ENCODE assay signal across 9 cellular contexts in the genomic region with DNA sequence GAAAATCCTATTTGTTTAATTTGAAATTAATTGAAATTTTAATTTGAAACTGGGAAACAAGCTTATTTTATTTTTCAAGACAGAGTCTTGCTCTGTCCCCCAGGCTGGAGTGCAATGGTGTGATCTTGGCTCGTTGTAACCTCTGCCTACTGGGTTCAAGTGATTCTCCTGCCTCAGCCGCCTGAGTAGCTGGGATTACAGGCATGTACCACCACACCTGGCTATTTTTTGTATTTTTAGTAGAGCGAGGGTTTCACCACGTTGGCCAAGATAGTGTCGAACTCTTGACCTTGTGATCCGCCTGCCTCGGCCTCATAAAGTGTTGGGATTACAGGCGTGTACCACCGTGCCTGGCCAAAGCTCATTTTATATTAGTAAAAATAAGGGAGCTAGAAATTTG. TPM values are rescaled to one million over a fixed set of nuclear protein-coding genes. Genes with fewer than 3 reads are reported as not detected.
DNase-seq lines count a peak whose midpoint lies in the region; ATAC-seq, FAIRE-seq and TF ChIP-seq lines count a peak whose summit lies in the region.
"Had no signal": no experiment of that assay in that cellular context is flagged by ENCODE, and none has a peak within 500 bp of the region (broad histone marks: within the 10 kb centered on the region; RNA-seq: fewer than 3 reads in every experiment).

No MANE protein-coding gene starts in this region.

- H3K4me3 Mint-ChIP-seq in CD4-positive, CD25-positive, alpha-beta regulatory T cell = peak overlapping the region; percentile 94 to 98 (median 95)

- peaks cover 0 to 5% (median 2%) of the 10 kb centered on the region in 7 donors for H3K9me3 Mint-ChIP-seq in CD4-positive, CD25-positive, alpha-beta regulatory T cell

- CTCF ChIA-PET in OCI-LY7 (lab: Charles Lee; ENCODE audit: unreplicated experiment) = interaction anchor here (0.6 kb wide), 1 partner anchor 572 kb away, joined by 3 read pairs; a partner anchor contains a TSS
- CTCF ChIA-PET in endothelial cell of umbilical vein (lab: Charles Lee) = interaction anchor here (1.0 to 1.9 kb wide), 4 partner anchors 8 to 169 kb away, joined by 3 to 8 read pairs (median 6); no protein-coding TSS in a partner anchor

- peak overlapping the region; percentile 44 for H3K9ac ChIP-seq in endothelial cell of umbilical vein (replicated peaks; ENCODE audit: extremely low read depth, insufficient read depth, low read length)

- intact Hi-C loops in OCI-LY7 (cut with micrococcal nuclease; ENCODE audit: unreplicated experiment) (loop anchor here (10.0 kb wide), 1 partner anchor 406 kb away; a partner anchor contains a TSS), endothelial cell of umbilical vein (cut with micrococcal nuclease) (no loop called here), body of pancreas (cut with DNase I) (no loop called here)

- peaks cover 29 to 72% (median 54%) of the 10 kb centered on the region in 4 donors for H3K4me1 Mint-ChIP-seq in CD4-positive, CD25-positive, alpha-beta regulatory T cell

- H3K36me3 ChIP-seq in CD4-positive, CD25-positive, alpha-beta regulatory T cell (ENCODE audit: control insufficient read depth, insufficient read depth, low read length) = peaks cover 69% of the 10 kb centered on the region
- peaks cover 90% of the 10 kb centered on the region for H3K36me3 ChIP-seq in OCI-LY7 (ENCODE audit: insufficient read depth, low read length)
- H3K36me3 ChIP-seq in endothelial cell of umbilical vein (ENCODE audit: control insufficient read depth in 2 of 2, extremely low read depth in 1 of 2, insufficient read depth in 2 of 2, low read length in 2 of 2) = peaks cover 48 to 52% of the 10 kb centered on the region in 2 experiments
- peaks cover 68% of the 10 kb centered on the region for H3K36me3 ChIP-seq in neutrophil
- peaks cover 13 to 15% of the 10 kb centered on the region in 2 donors for H3K36me3 ChIP-seq in body of pancreas (replicated peaks in 1 of 2; ENCODE audit: insufficient read depth in 1 of 2, low read depth in 2 of 2)

- no peak for FAIRE-seq in endothelial cell of umbilical vein (lab: Jason Lieb, UNC)

- no peak overlapping the region for H2AFZ ChIP-seq in OCI-LY7 (ENCODE audit: low read length)
- H2AFZ ChIP-seq in endothelial cell of umbilical vein (ENCODE audit: low read depth, low read length) = no peak overlapping the region

- dilution Hi-C loops in endothelial cell of umbilical vein (cut with MboI; ENCODE audit: extremely low pct_ligation_motif_present, low sequenced_read_pairs) = no loop called here

- H4K20me1 ChIP-seq in OCI-LY7 (ENCODE audit: insufficient read depth, low read length) (peaks cover 81% of the 10 kb centered on the region), endothelial cell of umbilical vein (replicated peaks; ENCODE audit: control insufficient read depth, extremely low read depth, insufficient read depth, low read length) (peaks cover 37% of the 10 kb centered on the region)

- H3K27ac ChIP-seq in CD4-positive, CD25-positive, alpha-beta regulatory T cell (ENCODE audit: insufficient read depth, low read length, poor library complexity, severe bottlenecking) = peak overlapping the region; percentile 98
- H3K27ac ChIP-seq in OCI-LY7 (ENCODE audit: low read depth, low read length, poor library complexity, severe bottlenecking) = no peak overlapping the region
- no peak overlapping the region for H3K27ac ChIP-seq in endothelial cell of umbilical vein (ENCODE audit: insufficient read depth, low read depth, low read length)
- peak overlapping the region; percentile 31 for H3K27ac ChIP-seq in neutrophil
- H3K27ac ChIP-seq in body of pancreas = peak overlapping the region in 1 of 4 donors; percentile 33

- peak overlapping the region; percentile 85 for H3K4me2 ChIP-seq in OCI-LY7 (ENCODE audit: low read length)
- H3K4me2 ChIP-seq in endothelial cell of umbilical vein (ENCODE audit: insufficient read depth, low read length) = peak overlapping the region; percentile 96

- H3K79me2 ChIP-seq in OCI-LY7 (ENCODE audit: insufficient read depth, low read depth, low read length) = peaks cover 92% of the 10 kb centered on the region
- peaks cover 90% of the 10 kb centered on the region for H3K79me2 ChIP-seq in endothelial cell of umbilical vein (ENCODE audit: control insufficient read depth, insufficient read depth, low read length)

- WGBS in body of pancreas, 2 donors = 10 to 11% methylated on average over 9 of the region's 9 CpGs

- TF ChIP-seq POLR2A in endothelial cell of umbilical vein (IDR thresholded peaks at IDR 0.05; ENCODE audit: low read depth, low read length) (no peak), body of pancreas (IDR thresholded peaks at IDR 0.05) (no peak)

- peak overlapping the region; percentile 89 to 98 (median 91) for H3K27ac Mint-ChIP-seq in CD4-positive, CD25-positive, alpha-beta regulatory T cell

- no peaks in the 10 kb centered on the region for H3K9me3 ChIP-seq in CD4-positive, CD25-positive, alpha-beta regulatory T cell (ENCODE audit: control insufficient read depth in 2 of 2, low read length in 2 of 2)
- H3K9me3 ChIP-seq in OCI-LY7 (ENCODE audit: low read length) (no peaks in the 10 kb centered on the region), endothelial cell of umbilical vein (replicated peaks; ENCODE audit: control insufficient read depth, insufficient read depth, low read length) (no peaks in the 10 kb centered on the region), neutrophil (no peaks in the 10 kb centered on the region), body of pancreas (no peaks in the 10 kb centered on the region)

- H3K4me1 ChIP-seq in CD4-positive, CD25-positive, alpha-beta regulatory T cell (ENCODE audit: control insufficient read depth, insufficient read depth, low read length, poor library complexity, severe bottlenecking) = peaks cover 74% of the 10 kb centered on the region
- H3K4me1 ChIP-seq in OCI-LY7 (ENCODE audit: insufficient read depth, low read length, poor library complexity, severe bottlenecking) (peaks cover 58% of the 10 kb centered on the region), endothelial cell of umbilical vein (ENCODE audit: control insufficient read depth, extremely low read depth, insufficient read depth, low read length) (peaks cover 33% of the 10 kb centered on the region), neutrophil (ENCODE audit: control insufficient read depth in 1 of 2, insufficient read depth in 1 of 2, low read depth in 1 of 2, low read length in 1 of 2) (peaks cover 47 to 60% of the 10 kb centered on the region in 2 experiments), body of pancreas (peaks cover 60% of the 10 kb centered on the region)

- POLR2A ChIA-PET in OCI-LY7 (lab: Charles Lee) = interaction anchor here (0.6 to 2.0 kb wide), 10 partner anchors 9 to 157 kb away, joined by 3 to 15 read pairs (median 3); no protein-coding TSS in a partner anchor
- POLR2A ChIA-PET in endothelial cell of umbilical vein (lab: Charles Lee) = interaction anchor here (0.7 to 1.4 kb wide), 6 partner anchors 9 to 157 kb away, joined by 3 to 13 read pairs (median 4); no protein-coding TSS in a partner anchor

- ATAC-seq in CD4-positive, CD25-positive, alpha-beta regulatory T cell (ENCODE audit: low read depth in 2 of 2) = no peak
- ATAC-seq in HG02798 (IDR thresholded peaks at IDR 0.05; ENCODE audit: poor library complexity, unreplicated experiment) (no peak), body of pancreas (no peak)

- no peaks in the 10 kb centered on the region for H3K27me3 ChIP-seq in CD4-positive, CD25-positive, alpha-beta regulatory T cell (ENCODE audit: control insufficient read depth, insufficient read depth, low read length)
- H3K27me3 ChIP-seq in endothelial cell of umbilical vein (ENCODE audit: control insufficient read depth in 2 of 2, insufficient read depth in 2 of 2, low read length in 2 of 2) = no peaks in the 10 kb centered on the region
- no peaks in the 10 kb centered on the region for H3K27me3 ChIP-seq in neutrophil
- H3K27me3 ChIP-seq in body of pancreas = no peaks in the 10 kb centered on the region

- H3K9me1 ChIP-seq in endothelial cell of umbilical vein (replicated peaks; ENCODE audit: control insufficient read depth, extremely low read depth, insufficient read depth, low read length) = no peaks in the 10 kb centered on the region

- H3K4me3 ChIP-seq in CD4-positive, CD25-positive, alpha-beta regulatory T cell (ENCODE audit: low read depth, low read length) = peak overlapping the region; percentile 100
- H3K4me3 ChIP-seq in OCI-LY7 (ENCODE audit: low read depth, low read length, poor library complexity, severe bottlenecking) (peak overlapping the region; percentile 97), endothelial cell of umbilical vein (replicated peaks in 1 of 3; ENCODE audit: insufficient read depth in 1 of 3, low read depth in 1 of 3, low read length in 3 of 3) (peak overlapping the region in 2 of 3 experiments; percentile 76 to 100), neutrophil (ENCODE audit: low read depth in 1 of 2, low read length in 1 of 2) (no peak overlapping the region), body of pancreas (no peak overlapping the region)

- peaks cover 73% of the 10 kb centered on the region for H3K36me3 Mint-ChIP-seq in CD4-positive, CD25-positive, alpha-beta regulatory T cell

- peaks cover 7% of the 10 kb centered on the region for H3K27me3 Mint-ChIP-seq in CD4-positive, CD25-positive, alpha-beta regulatory T cell

- TF ChIP-seq CTCF in OCI-LY7 (conservative IDR thresholded peaks at IDR 0.05; ENCODE audit: low read length) (no peak), endothelial cell of umbilical vein (IDR thresholded peaks at IDR 0.05; ENCODE audit: extremely low read depth in 1 of 2, insufficient read depth in 1 of 2, low read depth in 1 of 2, low read length in 2 of 2) (no peak), neutrophil (IDR thresholded peaks at IDR 0.05) (no peak), body of pancreas (IDR thresholded peaks at IDR 0.05) (no peak)

- H3K9me2 ChIP-seq in OCI-LY7 (ENCODE audit: insufficient read depth, low read length) = no peaks in the 10 kb centered on the region

- BruUV-seq in OCI-LY7 (replicated peaks; lab: Mats Ljungman, UMichigan) (no TSS peak), endothelial cell of umbilical vein (replicated peaks; lab: Mats Ljungman, UMichigan) (no TSS peak)

- no peak for DNase-seq in CD4-positive, CD25-positive, alpha-beta regulatory T cell
- DNase-seq in OCI-LY7 (ENCODE audit: low spot score) (no peak), endothelial cell of umbilical vein (ENCODE audit: low read depth, low spot score) (no peak), SIG-M5 treated with dmso at 0.1 percent for 504 hours (lab: John Stamatoyannopoulos, UW; ENCODE audit: unreplicated experiment) (no peak), HuH-7.5 (ENCODE audit: low spot score) (no peak), body of pancreas (no peak)
- DNase-seq: activated CD4-positive, alpha-beta T cell treated with anti-CD3 and anti-CD28 coated beads for 1 hour had no signal

RNA-seq across cellular contexts. Expression of a gene that starts 4.2 kb away (rescaled TPM):
- 731 TPM for total RNA-seq in CD4-positive, CD25-positive, alpha-beta regulatory T cell
- polyA plus RNA-seq in CD4-positive, CD25-positive, alpha-beta regulatory T cell = 100 to 1,000 TPM; 398 to 433 (median 407) TPM
- 316 and 557 TPM in 2 replicates for total RNA-seq in OCI-LY7 (2014; rRNA removed; shearing (Covaris generic))
- 498 and 539 TPM in 2 replicates for total RNA-seq in OCI-LY7 (2022)
- total RNA-seq in endothelial cell of umbilical vein = 393 and 422 TPM in 2 replicates
- 308 and 317 TPM in 2 replicates for polyA plus RNA-seq in endothelial cell of umbilical vein
- polyA plus RNA-seq in endothelial cell of umbilical vein (2011; cell fraction: cytosol; rRNA removed) = 335 and 360 TPM in 2 replicates
- polyA plus RNA-seq in endothelial cell of umbilical vein (2011; cell fraction: nucleus; rRNA removed) = 386 and 564 TPM in 2 replicates
- polyA plus RNA-seq in endothelial cell of umbilical vein (2012) = 335 and 360 TPM in 2 replicates
- 197 and 229 TPM in 2 replicates for polyA minus RNA-seq in endothelial cell of umbilical vein
- 109 TPM for polyA minus RNA-seq in endothelial cell of umbilical vein (2011; cell fraction: cytosol; rRNA and poly(A)+ RNA removed)
- polyA minus RNA-seq in endothelial cell of umbilical vein (2011; cell fraction: nucleus; rRNA and poly(A)+ RNA removed) = 251 and 283 TPM in 2 replicates
- total RNA-seq in body of pancreas = 100 to 1,000 TPM in 1 of 2 donors, 10 to 100 TPM in 1; 86.4 to 113 TPM

RNA-seq across cellular contexts. Expression of a gene that starts 51.0 kb away (rescaled TPM):
- total RNA-seq in CD4-positive, CD25-positive, alpha-beta regulatory T cell = 106 TPM
- polyA plus RNA-seq in CD4-positive, CD25-positive, alpha-beta regulatory T cell = 100 to 1,000 TPM in 3 of 4 donors, 10 to 100 TPM in 1; 92.8 to 126 (median 113) TPM
- 22.4 and 29.4 TPM in 2 replicates for total RNA-seq in OCI-LY7 (2014; rRNA removed; shearing (Covaris generic))
- total RNA-seq in OCI-LY7 (2022) (42.5 and 46.5 TPM in 2 replicates), endothelial cell of umbilical vein (26.9 and 30.3 TPM in 2 replicates), body of pancreas (10 to 100 TPM; 11.9 to 16.2 TPM)
- polyA plus RNA-seq in endothelial cell of umbilical vein = 10.1 and 10.2 TPM in 2 replicates
- polyA plus RNA-seq in endothelial cell of umbilical vein (2011; cell fraction: cytosol; rRNA removed) = 12.0 and 12.3 TPM in 2 replicates
- 34.5 and 41.1 TPM in 2 replicates for polyA plus RNA-seq in endothelial cell of umbilical vein (2011; cell fraction: nucleus; rRNA removed)
- 18.6 and 24.8 TPM in 2 replicates for polyA plus RNA-seq in endothelial cell of umbilical vein (2012)
- 11.3 and 12.7 TPM in 2 replicates for polyA minus RNA-seq in endothelial cell of umbilical vein
- polyA minus RNA-seq in endothelial cell of umbilical vein (2011; cell fraction: cytosol; rRNA and poly(A)+ RNA removed) = 11.2 TPM
- 11.1 and 15.0 TPM in 2 replicates for polyA minus RNA-seq in endothelial cell of umbilical vein (2011; cell fraction: nucleus; rRNA and poly(A)+ RNA removed)

Comparison
In these comparisons a context has a peak if more than half of its experiments do, and no peak if none do; other contexts are left out.
1. H3K27ac ChIP-seq: peak in CD4-positive, CD25-positive, alpha-beta regulatory T cell (single experiment) and neutrophil (single experiment); none in OCI-LY7 (single experiment) and endothelial cell of umbilical vein (single experiment).
2. H3K4me3 ChIP-seq: peak in CD4-positive, CD25-positive, alpha-beta regulatory T cell (single experiment), OCI-LY7 (single experiment) and endothelial cell of umbilical vein (2 of 3); none in neutrophil (0 of 2) and body of pancreas (0 of 2).